Comparison of ENCODE assay signal across 1 cellular context in the genomic region with DNA sequence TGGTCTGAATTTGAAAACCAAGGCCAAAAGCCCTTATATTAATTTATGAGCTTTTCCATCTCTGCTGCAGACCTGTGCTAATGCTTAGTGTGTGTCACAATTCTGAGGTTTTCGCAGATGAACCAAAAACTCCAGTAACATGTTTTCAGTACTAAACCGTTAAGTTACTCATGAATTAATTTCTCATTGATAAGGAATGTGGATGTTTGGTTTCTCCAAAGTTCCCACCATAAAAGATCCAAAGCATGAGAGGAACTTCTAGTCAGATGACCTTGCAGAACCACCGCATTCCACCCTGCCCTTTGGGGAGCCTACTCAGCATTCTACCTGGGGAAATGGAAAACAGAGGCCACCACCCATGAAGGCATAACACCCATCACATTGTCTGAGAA.
TF ChIP-seq lines count a peak whose summit lies in the region.

No MANE protein-coding gene starts in this region.

TF ChIP-seq in WTC11, 78 proteins besides CTCF, POLR2A, EP300 and RAD21 (continued from another document):
- TF ChIP-seq, protein P1, sequence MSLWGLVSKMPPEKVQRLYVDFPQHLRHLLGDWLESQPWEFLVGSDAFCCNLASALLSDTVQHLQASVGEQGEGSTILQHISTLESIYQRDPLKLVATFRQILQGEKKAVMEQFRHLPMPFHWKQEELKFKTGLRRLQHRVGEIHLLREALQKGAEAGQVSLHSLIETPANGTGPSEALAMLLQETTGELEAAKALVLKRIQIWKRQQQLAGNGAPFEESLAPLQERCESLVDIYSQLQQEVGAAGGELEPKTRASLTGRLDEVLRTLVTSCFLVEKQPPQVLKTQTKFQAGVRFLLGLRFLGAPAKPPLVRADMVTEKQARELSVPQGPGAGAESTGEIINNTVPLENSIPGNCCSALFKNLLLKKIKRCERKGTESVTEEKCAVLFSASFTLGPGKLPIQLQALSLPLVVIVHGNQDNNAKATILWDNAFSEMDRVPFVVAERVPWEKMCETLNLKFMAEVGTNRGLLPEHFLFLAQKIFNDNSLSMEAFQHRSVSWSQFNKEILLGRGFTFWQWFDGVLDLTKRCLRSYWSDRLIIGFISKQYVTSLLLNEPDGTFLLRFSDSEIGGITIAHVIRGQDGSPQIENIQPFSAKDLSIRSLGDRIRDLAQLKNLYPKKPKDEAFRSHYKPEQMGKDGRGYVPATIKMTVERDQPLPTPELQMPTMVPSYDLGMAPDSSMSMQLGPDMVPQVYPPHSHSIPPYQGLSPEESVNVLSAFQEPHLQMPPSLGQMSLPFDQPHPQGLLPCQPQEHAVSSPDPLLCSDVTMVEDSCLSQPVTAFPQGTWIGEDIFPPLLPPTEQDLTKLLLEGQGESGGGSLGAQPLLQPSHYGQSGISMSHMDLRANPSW (CRISPR knock-in tag; conservative IDR thresholded peaks at IDR 0.05; ENCODE audit: low read depth), result no peak
- no peak for TF ChIP-seq ZNF317 (CRISPR knock-in tag; IDR thresholded peaks at IDR 0.05; ENCODE audit: borderline replicate concordance, low read depth)
- no peak for TF ChIP-seq ETV6 (CRISPR knock-in tag; IDR thresholded peaks at IDR 0.05)
- no peak for TF ChIP-seq ZNF121 (CRISPR knock-in tag; IDR thresholded peaks at IDR 0.05)
- TF ChIP-seq, protein P2, sequence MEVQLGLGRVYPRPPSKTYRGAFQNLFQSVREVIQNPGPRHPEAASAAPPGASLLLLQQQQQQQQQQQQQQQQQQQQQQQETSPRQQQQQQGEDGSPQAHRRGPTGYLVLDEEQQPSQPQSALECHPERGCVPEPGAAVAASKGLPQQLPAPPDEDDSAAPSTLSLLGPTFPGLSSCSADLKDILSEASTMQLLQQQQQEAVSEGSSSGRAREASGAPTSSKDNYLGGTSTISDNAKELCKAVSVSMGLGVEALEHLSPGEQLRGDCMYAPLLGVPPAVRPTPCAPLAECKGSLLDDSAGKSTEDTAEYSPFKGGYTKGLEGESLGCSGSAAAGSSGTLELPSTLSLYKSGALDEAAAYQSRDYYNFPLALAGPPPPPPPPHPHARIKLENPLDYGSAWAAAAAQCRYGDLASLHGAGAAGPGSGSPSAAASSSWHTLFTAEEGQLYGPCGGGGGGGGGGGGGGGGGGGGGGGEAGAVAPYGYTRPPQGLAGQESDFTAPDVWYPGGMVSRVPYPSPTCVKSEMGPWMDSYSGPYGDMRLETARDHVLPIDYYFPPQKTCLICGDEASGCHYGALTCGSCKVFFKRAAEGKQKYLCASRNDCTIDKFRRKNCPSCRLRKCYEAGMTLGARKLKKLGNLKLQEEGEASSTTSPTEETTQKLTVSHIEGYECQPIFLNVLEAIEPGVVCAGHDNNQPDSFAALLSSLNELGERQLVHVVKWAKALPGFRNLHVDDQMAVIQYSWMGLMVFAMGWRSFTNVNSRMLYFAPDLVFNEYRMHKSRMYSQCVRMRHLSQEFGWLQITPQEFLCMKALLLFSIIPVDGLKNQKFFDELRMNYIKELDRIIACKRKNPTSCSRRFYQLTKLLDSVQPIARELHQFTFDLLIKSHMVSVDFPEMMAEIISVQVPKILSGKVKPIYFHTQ (CRISPR knock-in tag; IDR thresholded peaks at IDR 0.05), result no peak
- TF ChIP-seq HMGA2 (CRISPR knock-in tag; IDR thresholded peaks at IDR 0.05), result no peak
- TF ChIP-seq GRHL2 (CRISPR knock-in tag; IDR thresholded peaks at IDR 0.05; ENCODE audit: insufficient replicate concordance, severe bottlenecking), result no peak
- no peak for TF ChIP-seq ZNF416 (CRISPR knock-in tag; IDR thresholded peaks at IDR 0.05)
